In the genomic region with DNA sequence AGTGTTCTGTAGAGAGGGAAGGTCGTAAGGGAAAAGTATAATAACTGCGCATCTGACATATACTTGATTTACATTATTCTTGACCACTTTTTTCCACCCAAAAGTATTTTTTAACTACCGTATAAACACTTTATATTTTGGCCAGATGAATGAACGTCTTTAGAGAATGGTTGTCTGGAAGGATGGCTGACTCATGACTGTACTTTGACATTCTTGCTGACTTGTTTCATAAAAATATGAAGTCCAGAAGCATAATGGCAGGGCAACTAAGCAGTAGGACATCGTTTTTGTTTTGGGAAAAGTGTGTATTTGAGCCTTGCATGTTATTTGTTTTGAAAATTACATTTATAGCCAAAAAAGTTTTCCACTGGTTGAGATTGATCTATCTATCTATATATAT, we compare ENCODE assay signal across 17 cellular contexts.
"Had no signal": no experiment of that assay in that cellular context is flagged by ENCODE, and none has a peak within 500 bp of the region (broad histone marks: within the 10 kb centered on the region; RNA-seq: fewer than 3 reads in every experiment).

No MANE protein-coding gene starts in this region.

- H3K36me3 ChIP-seq: heart left ventricle, neutrophil had no signal

- FAIRE-seq: islet of Langerhans, small intestine, urothelium cell line had no signal

- H3K27ac ChIP-seq: heart left ventricle, neutrophil had no signal

- H3K4me3 ChIP-seq: heart left ventricle had no signal

- ATAC-seq: effector memory CD8-positive, alpha-beta T cell; heart left ventricle; left lobe of liver; naive thymus-derived CD4-positive, alpha-beta T cell; sciatic nerve had no signal

- H3K9me3 ChIP-seq: heart left ventricle, neutrophil had no signal

- DNase-seq: cortex of kidney; effector memory CD8-positive, alpha-beta T cell; erythroblast; foreskin melanocyte; heart left ventricle; hippocampal formation; mammary epithelial cell; naive thymus-derived CD4-positive, alpha-beta T cell; nephron progenitor cell; small intestine; stimulated activated CD4-positive, alpha-beta T cell treated with anti-CD3 and anti-CD28 coated beads, Interleukin-12 subunit alpha, Interleukin-12 subunit beta, amount 100 ng/mL, for 4 hours; stimulated activated naive CD4-positive, alpha-beta T cell had no signal
